ENCODE assay signal across 25 cellular contexts in the genomic region with DNA sequence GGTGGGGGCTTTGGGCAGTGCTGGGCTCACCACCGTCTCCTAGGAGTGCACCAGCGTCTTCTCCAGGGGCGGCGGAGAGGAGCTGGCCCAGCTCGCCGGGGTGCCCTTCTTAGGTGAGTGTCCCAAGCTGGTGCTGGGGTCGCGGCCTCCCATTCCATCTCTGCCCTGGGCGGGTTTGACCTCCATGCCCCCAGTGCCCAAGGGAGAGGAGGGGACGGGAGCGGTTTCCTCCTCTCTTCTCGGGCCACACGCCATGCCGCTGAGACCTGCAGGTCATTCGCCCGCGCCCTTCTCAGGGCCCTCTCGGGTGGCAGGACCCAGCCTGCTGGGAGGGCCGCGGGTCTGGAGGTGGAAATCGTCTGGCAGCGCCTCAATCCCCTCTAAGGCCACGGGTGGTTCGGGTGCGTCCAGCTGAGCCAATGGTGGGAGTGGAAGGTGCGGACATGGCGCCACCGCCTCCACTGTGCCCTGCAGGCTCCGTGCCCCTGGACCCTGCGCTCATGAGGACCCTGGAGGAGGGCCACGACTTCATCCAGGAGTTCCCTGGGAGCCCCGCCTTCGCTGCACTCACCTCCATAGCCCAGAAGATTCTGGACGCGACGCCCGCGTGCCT. TPM values are rescaled to one million over a fixed set of nuclear protein-coding genes. Genes with fewer than 3 reads are reported as not detected.
DNase-seq lines count a peak whose midpoint lies in the region; ATAC-seq, FAIRE-seq and TF ChIP-seq lines count a peak whose summit lies in the region.
"Had no signal": no experiment of that assay in that cellular context is flagged by ENCODE, and none has a peak within 500 bp of the region (broad histone marks: within the 10 kb centered on the region; RNA-seq: fewer than 3 reads in every experiment).

No MANE protein-coding gene starts in this region.

- peaks cover 4 to 7% of the 10 kb centered on the region in 2 experiments; a peak in 3 of 5 replicates for H3K36me3 ChIP-seq in HepG2 (replicated peaks in 1 of 2; ENCODE audit: control insufficient read depth in 1 of 2, insufficient read depth in 2 of 2, low read length in 2 of 2)

- H3K27ac ChIP-seq in RWPE1 (peak overlapping the region; percentile 60), HepG2 (ENCODE audit: extremely low read length, insufficient read depth, low read length) (no peak overlapping the region)
- H3K27ac ChIP-seq: 22Rv1, SJCRH30 had no signal

- ATAC-seq in HepG2 (no peak), GM21390 (IDR thresholded peaks at IDR 0.05; ENCODE audit: unreplicated experiment) (no peak)
- ATAC-seq: effector memory CD8-positive, alpha-beta T cell had no signal

- intact Hi-C loops in HepG2 (cut with micrococcal nuclease; ENCODE audit: unreplicated experiment), result no loop called here

- no peak for TF ChIP-seq RAD21 in HepG2 (CRISPR knock-in tag; IDR thresholded peaks at IDR 0.05)

- H3K27me3 ChIP-seq in HepG2 (ENCODE audit: control insufficient read depth in 1 of 2, insufficient read depth in 2 of 2, low read length in 2 of 2), result peaks cover 0 to 2% of the 10 kb centered on the region in 2 experiments; a peak in 1 of 5 replicates
- H3K27me3 ChIP-seq: SJCRH30 had no signal

- TF ChIP-seq CTCF in RWPE1 (conservative IDR thresholded peaks at IDR 0.05; ENCODE audit: low read depth), result no peak
- TF ChIP-seq CTCF in HepG2 (CRISPR knock-in tag; IDR thresholded peaks at IDR 0.05), result no peak
- no peak for TF ChIP-seq CTCF in GM10248 (IDR thresholded peaks at IDR 0.05; ENCODE audit: control extremely low read depth, extremely low read depth, low read depth, missing control alignments)

- no peaks in the 10 kb centered on the region for H3K9me3 Mint-ChIP-seq in T-helper 2 cell treated with Interferon-gamma antibody and Interleukin-4, amounts not matched to agents 5 μg/mL and 100 μg/mL, for 36 hours
- H3K9me3 Mint-ChIP-seq: activated T-helper 2 cell treated with anti-CD3 and anti-CD28 coated beads, Interferon-gamma antibody, Interleukin-2, Interleukin-4, amounts not matched to agents 10 μg/mL and 5 μg/mL and 100 μg/mL, durations not matched to agents 14 hours and 24 hours and 36 hours; brain; CD4-positive, alpha-beta memory T cell; effector memory CD8-positive, alpha-beta T cell; naive B cell; type B pancreatic cell had no signal

- no peak for FAIRE-seq in HepG2 (lab: Jason Lieb, UNC)
- FAIRE-seq: colon, frontal cortex, G401.6, H1 had no signal

- TF ChIP-seq POLR2A in HepG2 (IDR thresholded peaks at IDR 0.05; ENCODE audit: insufficient read depth in 1 of 2, low read depth in 2 of 2, low read length in 2 of 2), result no peak

- H3K27me3 Mint-ChIP-seq in T-helper 2 cell treated with Interferon-gamma antibody and Interleukin-4, amounts not matched to agents 5 μg/mL and 100 μg/mL, for 36 hours (ENCODE audit: low read depth), result no peaks in the 10 kb centered on the region
- H3K27me3 Mint-ChIP-seq: CD4-positive, alpha-beta memory T cell; effector memory CD8-positive, alpha-beta T cell; naive B cell; type B pancreatic cell had no signal

- H3K4me1 Mint-ChIP-seq in T-helper 2 cell treated with Interferon-gamma antibody and Interleukin-4, amounts not matched to agents 5 μg/mL and 100 μg/mL, for 36 hours (ENCODE audit: low read depth), result no peaks in the 10 kb centered on the region

- H3K36me3 Mint-ChIP-seq in T-helper 2 cell treated with Interferon-gamma antibody and Interleukin-4, amounts not matched to agents 5 μg/mL and 100 μg/mL, for 36 hours (ENCODE audit: low read depth), result peaks cover 10% of the 10 kb centered on the region
- H3K36me3 Mint-ChIP-seq: brain had no signal

- POLR2A ChIA-PET in RWPE1 (lab: Yijun Ruan, JAX; ENCODE audit: low non-redundant PET), result no interaction called here
- POLR2A ChIA-PET in HepG2 (lab: Yijun Ruan, JAX), result no interaction called here
- POLR2A ChIA-PET in GM10248 (lab: Yijun Ruan, JAX), result no interaction called here

- peak; percentile 3 for DNase-seq in T-helper 2 cell treated with Interferon-gamma antibody and Interleukin-4, amounts not matched to agents 5 μg/mL and 100 μg/mL, for 36 hours (ENCODE audit: low spot score)
- no peak for DNase-seq in T-helper 2 cell
- no peak for DNase-seq in RWPE1 (ENCODE audit: low spot score)
- no peak for DNase-seq in HepG2 (ENCODE audit: low spot score)
- no peak for DNase-seq in GM10248 (ENCODE audit: extremely low spot score)
- DNase-seq: effector memory CD8-positive, alpha-beta T cell; IMR-90; kidney glomerular epithelial cell; naive B cell; NCI-H1417; NCI-H2081 treated with DMSO at 0.1 percent for 48 hours; NCI-H446 treated with DMSO at 0.1 percent for 48 hours had no signal

- no peaks in the 10 kb centered on the region for H3K9me3 ChIP-seq in HepG2 (ENCODE audit: low read length)
- H3K9me3 ChIP-seq: SJCRH30 had no signal

- WGBS in HepG2 (ENCODE audit: low lambda C conversion rate), result 96% methylated on average over 14 of the region's 38 CpGs

- H3K79me2 ChIP-seq in HepG2 (ENCODE audit: insufficient read depth, low read length), result peaks cover 25% of the 10 kb centered on the region

- no TSS peak for BruUV-seq in HepG2 (replicated peaks; lab: Mats Ljungman, UMichigan)

- H2AFZ ChIP-seq in HepG2 (ENCODE audit: low read length), result no peak overlapping the region

- CTCF ChIA-PET in RWPE1 (lab: Yijun Ruan, JAX), result no interaction called here
- CTCF ChIA-PET in HepG2 (lab: Yijun Ruan, JAX; ENCODE audit: low intra/inter-chr PET ratio, low total read pairs), result no interaction called here
- CTCF ChIA-PET in GM10248 (lab: Yijun Ruan, JAX), result interaction anchor here (1.1 kb wide), 1 partner anchor 15 kb away, joined by 4 read pairs; a partner anchor contains a TSS

- H4K20me1 ChIP-seq in HepG2 (ENCODE audit: insufficient read depth, low read length), result peaks cover 4% of the 10 kb centered on the region; the same call in 1 of the 2 replicates

- H3K27ac Mint-ChIP-seq in T-helper 2 cell treated with Interferon-gamma antibody and Interleukin-4, amounts not matched to agents 5 μg/mL and 100 μg/mL, for 36 hours, result no peak overlapping the region
- H3K27ac Mint-ChIP-seq: activated T-helper 2 cell treated with anti-CD3 and anti-CD28 coated beads, Interferon-gamma antibody, Interleukin-2, Interleukin-4, amounts not matched to agents 10 μg/mL and 5 μg/mL and 100 μg/mL, durations not matched to agents 14 hours and 24 hours and 36 hours; naive B cell; type B pancreatic cell had no signal

- H3K4me1 ChIP-seq in HepG2 (ENCODE audit: insufficient read depth, low read length), result peaks cover 11% of the 10 kb centered on the region
- H3K4me1 ChIP-seq: SJCRH30 had no signal

- in situ Hi-C loops in HepG2 (cut with HindIII; ENCODE audit: extremely low pct_ligation_motif_present, low pct_unique_long_range_greater_than_20kb), result no loop called here

- TF ChIP-seq EP300 in HepG2 (IDR thresholded peaks at IDR 0.05; ENCODE audit: low read depth in 2 of 2, low read length in 2 of 2) (no peak), HepG2 (CRISPR knock-in tag; IDR thresholded peaks at IDR 0.05; ENCODE audit: borderline replicate concordance) (no peak)

- no peak overlapping the region for H3K4me3 ChIP-seq in HepG2 (replicated peaks in 1 of 3; ENCODE audit: insufficient read depth in 1 of 3, low read depth in 2 of 3, low read length in 3 of 3)
- H3K4me3 ChIP-seq: SJCRH30 had no signal

- H3K4me2 ChIP-seq in HepG2 (ENCODE audit: low read depth, low read length), result no peak overlapping the region

- no peak overlapping the region for H3K9ac ChIP-seq in HepG2 (ENCODE audit: insufficient read depth, low read depth, low read length)

- no peak overlapping the region for H3K4me3 Mint-ChIP-seq in T-helper 2 cell treated with Interferon-gamma antibody and Interleukin-4, amounts not matched to agents 5 μg/mL and 100 μg/mL, for 36 hours
- H3K4me3 Mint-ChIP-seq: CD4-positive, alpha-beta memory T cell; naive B cell; type B pancreatic cell had no signal

RNA-seq across cellular contexts. Expression of a gene that starts 5.3 kb away (rescaled TPM):
- total RNA-seq in HepG2 (2016; rRNA removed; fragmentation: Illumina TruSeq; extraction: Trizol), result 0.81 and 2.4 TPM in 2 replicates
- total RNA-seq in HepG2 (2016; cell fraction: cytosol; rRNA removed; fragmentation: Illumina TruSeq; extraction: Trizol; ENCODE audit: low read depth), result 0.26 and 0.30 TPM in 2 replicates
- total RNA-seq in HepG2 (2016; cell fraction: insoluble cytoplasmic fraction; rRNA removed; fragmentation: Illumina TruSeq; extraction: Trizol), result 1.4 and 2.1 TPM in 2 replicates
- 0.79 and 0.87 TPM in 2 replicates for total RNA-seq in HepG2 (2016; cell fraction: membrane; rRNA removed; fragmentation: Illumina TruSeq; extraction: Trizol)
- 2.0 TPM in 2 replicates for total RNA-seq in HepG2 (2016; cell fraction: nucleus; rRNA removed; fragmentation: Illumina TruSeq; extraction: Trizol)
- polyA plus RNA-seq in HepG2 (2011; rRNA removed), result 0.34 and 0.95 TPM in 2 replicates
- 0.55 and 0.68 TPM in 2 replicates for polyA plus RNA-seq in HepG2 (2011; cell fraction: cytosol; rRNA removed)
- 2.1 and 2.3 TPM in 2 replicates for polyA plus RNA-seq in HepG2 (2011; cell fraction: nucleus; rRNA removed)
- polyA plus RNA-seq in HepG2 (2012), result 0.31 and 0.49 TPM in 2 replicates
- 0.14 and 0.37 TPM in 2 replicates for polyA plus RNA-seq in HepG2 (2016; cell fraction: cytosol; fragmentation: Illumina TruSeq; extraction: Trizol; ENCODE audit: low read depth)
- 0.97 and 1.1 TPM in 2 replicates for polyA plus RNA-seq in HepG2 (2016; cell fraction: insoluble cytoplasmic fraction; fragmentation: Illumina TruSeq; extraction: Trizol; ENCODE audit: low read depth)
- 0.45 and 0.69 TPM in 2 replicates for polyA plus RNA-seq in HepG2 (2016; cell fraction: membrane; fragmentation: Illumina TruSeq; extraction: Trizol; ENCODE audit: low read depth)
- 2.3 and 2.7 TPM in 2 replicates for polyA plus RNA-seq in HepG2 (2016; cell fraction: nucleus; fragmentation: Illumina TruSeq; extraction: Trizol; ENCODE audit: insufficient read depth, low read depth)
- 1.5 TPM in 1 of 2 replicates, not detected in the other for polyA minus RNA-seq in HepG2 (2011; rRNA and poly(A)+ RNA removed; ENCODE audit: low replicate concordance)
- 0.59 TPM in 1 of 2 replicates, not detected in the other for polyA minus RNA-seq in HepG2 (2011; cell fraction: cytosol; rRNA and poly(A)+ RNA removed)
- polyA minus RNA-seq in HepG2 (2011; cell fraction: nucleus; rRNA and poly(A)+ RNA removed), result 0.50 and 0.77 TPM in 2 replicates
- total RNA-seq: activated T-helper 2 cell treated with anti-CD3 and anti-CD28 coated beads, Interferon-gamma antibody, Interleukin-2, Interleukin-4, amounts not matched to agents 10 μg/mL and 5 μg/mL and 100 μg/mL, durations not matched to agents 14 hours and 24 hours and 36 hours; esophagus mucosa; H1; IMR-90; mesenteric fat pad; SJCRH30 had no signal
- polyA plus RNA-seq: CD4-positive, alpha-beta memory T cell; H1; IMR-90 had no signal

RNA-seq across cellular contexts. Expression of a gene that starts 5.4 kb away (rescaled TPM):
- 43.8 and 61.5 TPM in 2 replicates for total RNA-seq in HepG2 (2016; rRNA removed; fragmentation: Illumina TruSeq; extraction: Trizol)
- total RNA-seq in HepG2 (2016; cell fraction: cytosol; rRNA removed; fragmentation: Illumina TruSeq; extraction: Trizol; ENCODE audit: low read depth), result 45.7 and 50.6 TPM in 2 replicates
- total RNA-seq in HepG2 (2016; cell fraction: insoluble cytoplasmic fraction; rRNA removed; fragmentation: Illumina TruSeq; extraction: Trizol), result 43.0 and 67.3 TPM in 2 replicates
- 59.0 and 63.2 TPM in 2 replicates for total RNA-seq in HepG2 (2016; cell fraction: membrane; rRNA removed; fragmentation: Illumina TruSeq; extraction: Trizol)
- 26.2 and 29.2 TPM in 2 replicates for total RNA-seq in HepG2 (2016; cell fraction: nucleus; rRNA removed; fragmentation: Illumina TruSeq; extraction: Trizol)
- polyA plus RNA-seq in HepG2 (2011; rRNA removed), result 25.7 and 33.5 TPM in 2 replicates
- 26.7 and 51.2 TPM in 2 replicates for polyA plus RNA-seq in HepG2 (2011; cell fraction: cytosol; rRNA removed)
- polyA plus RNA-seq in HepG2 (2011; cell fraction: nucleus; rRNA removed), result 80.7 and 89.5 TPM in 2 replicates
- polyA plus RNA-seq in HepG2 (2012), result 19.8 and 31.7 TPM in 2 replicates
- polyA plus RNA-seq in HepG2 (2016; cell fraction: cytosol; fragmentation: Illumina TruSeq; extraction: Trizol; ENCODE audit: low read depth), result 46.9 and 52.9 TPM in 2 replicates
- polyA plus RNA-seq in HepG2 (2016; cell fraction: insoluble cytoplasmic fraction; fragmentation: Illumina TruSeq; extraction: Trizol; ENCODE audit: low read depth), result 40.4 and 46.6 TPM in 2 replicates
- polyA plus RNA-seq in HepG2 (2016; cell fraction: membrane; fragmentation: Illumina TruSeq; extraction: Trizol; ENCODE audit: low read depth), result 47.2 and 53.9 TPM in 2 replicates
- 63.4 and 63.9 TPM in 2 replicates for polyA plus RNA-seq in HepG2 (2016; cell fraction: nucleus; fragmentation: Illumina TruSeq; extraction: Trizol; ENCODE audit: insufficient read depth, low read depth)
- polyA minus RNA-seq in HepG2 (2011; rRNA and poly(A)+ RNA removed; ENCODE audit: low replicate concordance), result 21.1 and 26.9 TPM in 2 replicates
- 14.3 and 16.7 TPM in 2 replicates for polyA minus RNA-seq in HepG2 (2011; cell fraction: cytosol; rRNA and poly(A)+ RNA removed)
- polyA minus RNA-seq in HepG2 (2011; cell fraction: nucleus; rRNA and poly(A)+ RNA removed), result 12.1 and 14.0 TPM in 2 replicates

RNA-seq across cellular contexts. Expression of a gene that starts 5.8 kb away (rescaled TPM):
- total RNA-seq in HepG2 (2016; rRNA removed; fragmentation: Illumina TruSeq; extraction: Trizol), result 8.2 and 13.2 TPM in 2 replicates
- total RNA-seq in HepG2 (2016; cell fraction: cytosol; rRNA removed; fragmentation: Illumina TruSeq; extraction: Trizol; ENCODE audit: low read depth), result 8.6 and 9.9 TPM in 2 replicates
- 6.5 and 13.8 TPM in 2 replicates for total RNA-seq in HepG2 (2016; cell fraction: insoluble cytoplasmic fraction; rRNA removed; fragmentation: Illumina TruSeq; extraction: Trizol)
- 9.4 and 12.7 TPM in 2 replicates for total RNA-seq in HepG2 (2016; cell fraction: membrane; rRNA removed; fragmentation: Illumina TruSeq; extraction: Trizol)
- 14.1 and 16.2 TPM in 2 replicates for total RNA-seq in HepG2 (2016; cell fraction: nucleus; rRNA removed; fragmentation: Illumina TruSeq; extraction: Trizol)
- polyA plus RNA-seq in HepG2 (2011; rRNA removed), result 21.9 and 26.7 TPM in 2 replicates
- 15.4 and 25.3 TPM in 2 replicates for polyA plus RNA-seq in HepG2 (2011; cell fraction: cytosol; rRNA removed)
- 142 and 184 TPM in 2 replicates for polyA plus RNA-seq in HepG2 (2011; cell fraction: nucleus; rRNA removed)
- polyA plus RNA-seq in HepG2 (2012), result 12.3 and 24.9 TPM in 2 replicates
- 6.4 and 7.5 TPM in 2 replicates for polyA plus RNA-seq in HepG2 (2016; cell fraction: cytosol; fragmentation: Illumina TruSeq; extraction: Trizol; ENCODE audit: low read depth)
- 7.6 and 8.0 TPM in 2 replicates for polyA plus RNA-seq in HepG2 (2016; cell fraction: insoluble cytoplasmic fraction; fragmentation: Illumina TruSeq; extraction: Trizol; ENCODE audit: low read depth)
- 6.8 and 7.3 TPM in 2 replicates for polyA plus RNA-seq in HepG2 (2016; cell fraction: membrane; fragmentation: Illumina TruSeq; extraction: Trizol; ENCODE audit: low read depth)
- polyA plus RNA-seq in HepG2 (2016; cell fraction: nucleus; fragmentation: Illumina TruSeq; extraction: Trizol; ENCODE audit: insufficient read depth, low read depth), result 29.9 and 32.1 TPM in 2 replicates
- polyA minus RNA-seq in HepG2 (2011; rRNA and poly(A)+ RNA removed; ENCODE audit: low replicate concordance), result 15.4 and 19.4 TPM in 2 replicates
- 4.5 and 8.0 TPM in 2 replicates for polyA minus RNA-seq in HepG2 (2011; cell fraction: cytosol; rRNA and poly(A)+ RNA removed)
- 12.4 and 13.7 TPM in 2 replicates for polyA minus RNA-seq in HepG2 (2011; cell fraction: nucleus; rRNA and poly(A)+ RNA removed)

RNA-seq across cellular contexts. Expression of a gene that starts 15.3 kb away (rescaled TPM):
- total RNA-seq in HepG2 (2016; rRNA removed; fragmentation: Illumina TruSeq; extraction: Trizol), result 129 and 131 TPM in 2 replicates
- 34.5 and 36.0 TPM in 2 replicates for total RNA-seq in HepG2 (2016; cell fraction: cytosol; rRNA removed; fragmentation: Illumina TruSeq; extraction: Trizol; ENCODE audit: low read depth)
- total RNA-seq in HepG2 (2016; cell fraction: insoluble cytoplasmic fraction; rRNA removed; fragmentation: Illumina TruSeq; extraction: Trizol), result 130 and 146 TPM in 2 replicates
- total RNA-seq in HepG2 (2016; cell fraction: membrane; rRNA removed; fragmentation: Illumina TruSeq; extraction: Trizol), result 51.5 and 64.0 TPM in 2 replicates
- 59.6 and 64.6 TPM in 2 replicates for total RNA-seq in HepG2 (2016; cell fraction: nucleus; rRNA removed; fragmentation: Illumina TruSeq; extraction: Trizol)
- 61.3 and 63.5 TPM in 2 replicates for polyA plus RNA-seq in HepG2 (2011; rRNA removed)
- 70.4 and 99.7 TPM in 2 replicates for polyA plus RNA-seq in HepG2 (2011; cell fraction: cytosol; rRNA removed)
- 83.9 and 98.7 TPM in 2 replicates for polyA plus RNA-seq in HepG2 (2011; cell fraction: nucleus; rRNA removed)
- polyA plus RNA-seq in HepG2 (2012), result 48.9 and 50.7 TPM in 2 replicates
- 42.4 and 48.9 TPM in 2 replicates for polyA plus RNA-seq in HepG2 (2016; cell fraction: cytosol; fragmentation: Illumina TruSeq; extraction: Trizol; ENCODE audit: low read depth)
- 212 and 241 TPM in 2 replicates for polyA plus RNA-seq in HepG2 (2016; cell fraction: insoluble cytoplasmic fraction; fragmentation: Illumina TruSeq; extraction: Trizol; ENCODE audit: low read depth)
- 59.9 and 71.5 TPM in 2 replicates for polyA plus RNA-seq in HepG2 (2016; cell fraction: membrane; fragmentation: Illumina TruSeq; extraction: Trizol; ENCODE audit: low read depth)
- polyA plus RNA-seq in HepG2 (2016; cell fraction: nucleus; fragmentation: Illumina TruSeq; extraction: Trizol; ENCODE audit: insufficient read depth, low read depth), result 154 and 163 TPM in 2 replicates
- 27.6 and 50.7 TPM in 2 replicates for polyA minus RNA-seq in HepG2 (2011; rRNA and poly(A)+ RNA removed; ENCODE audit: low replicate concordance)
- 25.2 and 30.8 TPM in 2 replicates for polyA minus RNA-seq in HepG2 (2011; cell fraction: cytosol; rRNA and poly(A)+ RNA removed)
- 21.9 and 29.5 TPM in 2 replicates for polyA minus RNA-seq in HepG2 (2011; cell fraction: nucleus; rRNA and poly(A)+ RNA removed)

RNA-seq across cellular contexts. Expression of a gene that starts 15.6 kb away (rescaled TPM):
- total RNA-seq in HepG2 (2016; rRNA removed; fragmentation: Illumina TruSeq; extraction: Trizol), result 1.7 and 7.6 TPM in 2 replicates
- total RNA-seq in HepG2 (2016; cell fraction: cytosol; rRNA removed; fragmentation: Illumina TruSeq; extraction: Trizol; ENCODE audit: low read depth), result 0.79 and 1.3 TPM in 2 replicates
- 1.7 and 6.0 TPM in 2 replicates for total RNA-seq in HepG2 (2016; cell fraction: insoluble cytoplasmic fraction; rRNA removed; fragmentation: Illumina TruSeq; extraction: Trizol)
- 1.2 TPM in 2 replicates for total RNA-seq in HepG2 (2016; cell fraction: membrane; rRNA removed; fragmentation: Illumina TruSeq; extraction: Trizol)
- total RNA-seq in HepG2 (2016; cell fraction: nucleus; rRNA removed; fragmentation: Illumina TruSeq; extraction: Trizol), result 7.8 and 8.4 TPM in 2 replicates
- 4.4 and 6.5 TPM in 2 replicates for polyA plus RNA-seq in HepG2 (2011; rRNA removed)
- 1.3 and 2.0 TPM in 2 replicates for polyA plus RNA-seq in HepG2 (2011; cell fraction: cytosol; rRNA removed)
- polyA plus RNA-seq in HepG2 (2011; cell fraction: nucleus; rRNA removed), result 81.3 and 90.4 TPM in 2 replicates
- polyA plus RNA-seq in HepG2 (2012), result 3.4 and 4.5 TPM in 2 replicates
- polyA plus RNA-seq in HepG2 (2016; cell fraction: cytosol; fragmentation: Illumina TruSeq; extraction: Trizol; ENCODE audit: low read depth), result 0.23 and 0.36 TPM in 2 replicates
- 1.7 and 2.2 TPM in 2 replicates for polyA plus RNA-seq in HepG2 (2016; cell fraction: insoluble cytoplasmic fraction; fragmentation: Illumina TruSeq; extraction: Trizol; ENCODE audit: low read depth)
- 0.51 and 0.65 TPM in 2 replicates for polyA plus RNA-seq in HepG2 (2016; cell fraction: membrane; fragmentation: Illumina TruSeq; extraction: Trizol; ENCODE audit: low read depth)
- polyA plus RNA-seq in HepG2 (2016; cell fraction: nucleus; fragmentation: Illumina TruSeq; extraction: Trizol; ENCODE audit: insufficient read depth, low read depth), result 31.9 and 34.1 TPM in 2 replicates
- 5.2 and 6.5 TPM in 2 replicates for polyA minus RNA-seq in HepG2 (2011; rRNA and poly(A)+ RNA removed; ENCODE audit: low replicate concordance)
- 0.79 and 1.3 TPM in 2 replicates for polyA minus RNA-seq in HepG2 (2011; cell fraction: cytosol; rRNA and poly(A)+ RNA removed)
- 17.7 and 19.7 TPM in 2 replicates for polyA minus RNA-seq in HepG2 (2011; cell fraction: nucleus; rRNA and poly(A)+ RNA removed)
